Comparison of ENCODE assay signal across 1 cellular context in the genomic region with DNA sequence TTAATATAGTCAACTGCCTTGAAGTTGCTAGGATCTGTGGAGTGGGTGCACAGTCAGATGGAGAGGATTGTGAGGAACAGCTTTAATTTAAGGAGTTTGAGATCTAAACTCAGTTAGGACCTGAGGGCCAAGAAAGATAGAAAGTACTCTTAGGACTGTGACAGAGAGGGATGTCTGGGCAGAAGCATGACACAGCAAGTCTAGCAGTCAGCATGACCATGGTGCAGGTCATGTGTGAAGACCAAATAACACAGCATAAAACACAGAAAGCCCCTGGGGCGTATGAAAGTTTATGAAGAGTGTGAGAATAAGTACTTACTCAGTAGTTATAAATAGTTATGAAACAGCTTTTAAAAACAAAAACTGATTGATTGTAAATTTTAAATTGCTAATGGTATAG.
TF ChIP-seq lines count a peak whose summit lies in the region.

No MANE protein-coding gene starts in this region.

TF ChIP-seq in K562, 482 proteins besides CTCF, POLR2A, EP300 and RAD21 (continued from another document and continues in another):
- TF ChIP-seq HNRNPLL (IDR thresholded peaks at IDR 0.05; ENCODE audit: low read depth, low read length, poor library complexity, severe bottlenecking) (no peak), SMARCE1 (IDR thresholded peaks at IDR 0.05) (no peak), ZNF76 (CRISPR knock-in tag; IDR thresholded peaks at IDR 0.05; ENCODE audit: borderline replicate concordance) (no peak), ARNT (IDR thresholded peaks at IDR 0.05) (no peak), SMAD3 (CRISPR knock-in tag; conservative IDR thresholded peaks at IDR 0.05) (no peak), NCOA4 (IDR thresholded peaks at IDR 0.05; ENCODE audit: partially characterized antibody) (no peak), L3MBTL2 (IDR thresholded peaks at IDR 0.05) (peak; percentile 83), DPF2 (IDR thresholded peaks at IDR 0.05) (peak; percentile 25; the same call in 1 of the 2 replicates), ZNF717 (CRISPR knock-in tag; IDR thresholded peaks at IDR 0.05) (no peak), OTX1 (CRISPR knock-in tag; IDR thresholded peaks at IDR 0.05) (no peak), ARID2 (IDR thresholded peaks at IDR 0.05) (no peak), JUND (IDR thresholded peaks at IDR 0.05; ENCODE audit: borderline replicate concordance, low read depth, low read length) (peak; percentile 33; the same call in 1 of the 2 replicates), JUND (tag; IDR thresholded peaks at IDR 0.05; ENCODE audit: borderline replicate concordance, low read depth, low read length) (0 out of 3 replicates have a peak, but pooled peaks have one; percentile 38), ZNF316 (IDR thresholded peaks at IDR 0.05) (peak; percentile 94), SNRNP70 (optimal IDR thresholded peaks at IDR 0.05; ENCODE audit: low read depth, low read length) (no peak), ZFP1 (CRISPR knock-in tag; IDR thresholded peaks at IDR 0.05) (no peak), MYC (IDR thresholded peaks at IDR 0.05; ENCODE audit: low read depth, low read length) (0 out of 2 replicates have a peak, but pooled peaks have one; percentile 19), MYC (CRISPR knock-in tag; IDR thresholded peaks at IDR 0.05; ENCODE audit: borderline replicate concordance, low read depth) (no peak), PTBP1 (IDR thresholded peaks at IDR 0.05; ENCODE audit: low read depth, low read length) (no peak), TCF7L2 (IDR thresholded peaks at IDR 0.05; ENCODE audit: low read depth, low read length) (no peak), CAMTA2 (CRISPR knock-in tag; conservative IDR thresholded peaks at IDR 0.05) (no peak)
- TF ChIP-seq, protein P1, sequence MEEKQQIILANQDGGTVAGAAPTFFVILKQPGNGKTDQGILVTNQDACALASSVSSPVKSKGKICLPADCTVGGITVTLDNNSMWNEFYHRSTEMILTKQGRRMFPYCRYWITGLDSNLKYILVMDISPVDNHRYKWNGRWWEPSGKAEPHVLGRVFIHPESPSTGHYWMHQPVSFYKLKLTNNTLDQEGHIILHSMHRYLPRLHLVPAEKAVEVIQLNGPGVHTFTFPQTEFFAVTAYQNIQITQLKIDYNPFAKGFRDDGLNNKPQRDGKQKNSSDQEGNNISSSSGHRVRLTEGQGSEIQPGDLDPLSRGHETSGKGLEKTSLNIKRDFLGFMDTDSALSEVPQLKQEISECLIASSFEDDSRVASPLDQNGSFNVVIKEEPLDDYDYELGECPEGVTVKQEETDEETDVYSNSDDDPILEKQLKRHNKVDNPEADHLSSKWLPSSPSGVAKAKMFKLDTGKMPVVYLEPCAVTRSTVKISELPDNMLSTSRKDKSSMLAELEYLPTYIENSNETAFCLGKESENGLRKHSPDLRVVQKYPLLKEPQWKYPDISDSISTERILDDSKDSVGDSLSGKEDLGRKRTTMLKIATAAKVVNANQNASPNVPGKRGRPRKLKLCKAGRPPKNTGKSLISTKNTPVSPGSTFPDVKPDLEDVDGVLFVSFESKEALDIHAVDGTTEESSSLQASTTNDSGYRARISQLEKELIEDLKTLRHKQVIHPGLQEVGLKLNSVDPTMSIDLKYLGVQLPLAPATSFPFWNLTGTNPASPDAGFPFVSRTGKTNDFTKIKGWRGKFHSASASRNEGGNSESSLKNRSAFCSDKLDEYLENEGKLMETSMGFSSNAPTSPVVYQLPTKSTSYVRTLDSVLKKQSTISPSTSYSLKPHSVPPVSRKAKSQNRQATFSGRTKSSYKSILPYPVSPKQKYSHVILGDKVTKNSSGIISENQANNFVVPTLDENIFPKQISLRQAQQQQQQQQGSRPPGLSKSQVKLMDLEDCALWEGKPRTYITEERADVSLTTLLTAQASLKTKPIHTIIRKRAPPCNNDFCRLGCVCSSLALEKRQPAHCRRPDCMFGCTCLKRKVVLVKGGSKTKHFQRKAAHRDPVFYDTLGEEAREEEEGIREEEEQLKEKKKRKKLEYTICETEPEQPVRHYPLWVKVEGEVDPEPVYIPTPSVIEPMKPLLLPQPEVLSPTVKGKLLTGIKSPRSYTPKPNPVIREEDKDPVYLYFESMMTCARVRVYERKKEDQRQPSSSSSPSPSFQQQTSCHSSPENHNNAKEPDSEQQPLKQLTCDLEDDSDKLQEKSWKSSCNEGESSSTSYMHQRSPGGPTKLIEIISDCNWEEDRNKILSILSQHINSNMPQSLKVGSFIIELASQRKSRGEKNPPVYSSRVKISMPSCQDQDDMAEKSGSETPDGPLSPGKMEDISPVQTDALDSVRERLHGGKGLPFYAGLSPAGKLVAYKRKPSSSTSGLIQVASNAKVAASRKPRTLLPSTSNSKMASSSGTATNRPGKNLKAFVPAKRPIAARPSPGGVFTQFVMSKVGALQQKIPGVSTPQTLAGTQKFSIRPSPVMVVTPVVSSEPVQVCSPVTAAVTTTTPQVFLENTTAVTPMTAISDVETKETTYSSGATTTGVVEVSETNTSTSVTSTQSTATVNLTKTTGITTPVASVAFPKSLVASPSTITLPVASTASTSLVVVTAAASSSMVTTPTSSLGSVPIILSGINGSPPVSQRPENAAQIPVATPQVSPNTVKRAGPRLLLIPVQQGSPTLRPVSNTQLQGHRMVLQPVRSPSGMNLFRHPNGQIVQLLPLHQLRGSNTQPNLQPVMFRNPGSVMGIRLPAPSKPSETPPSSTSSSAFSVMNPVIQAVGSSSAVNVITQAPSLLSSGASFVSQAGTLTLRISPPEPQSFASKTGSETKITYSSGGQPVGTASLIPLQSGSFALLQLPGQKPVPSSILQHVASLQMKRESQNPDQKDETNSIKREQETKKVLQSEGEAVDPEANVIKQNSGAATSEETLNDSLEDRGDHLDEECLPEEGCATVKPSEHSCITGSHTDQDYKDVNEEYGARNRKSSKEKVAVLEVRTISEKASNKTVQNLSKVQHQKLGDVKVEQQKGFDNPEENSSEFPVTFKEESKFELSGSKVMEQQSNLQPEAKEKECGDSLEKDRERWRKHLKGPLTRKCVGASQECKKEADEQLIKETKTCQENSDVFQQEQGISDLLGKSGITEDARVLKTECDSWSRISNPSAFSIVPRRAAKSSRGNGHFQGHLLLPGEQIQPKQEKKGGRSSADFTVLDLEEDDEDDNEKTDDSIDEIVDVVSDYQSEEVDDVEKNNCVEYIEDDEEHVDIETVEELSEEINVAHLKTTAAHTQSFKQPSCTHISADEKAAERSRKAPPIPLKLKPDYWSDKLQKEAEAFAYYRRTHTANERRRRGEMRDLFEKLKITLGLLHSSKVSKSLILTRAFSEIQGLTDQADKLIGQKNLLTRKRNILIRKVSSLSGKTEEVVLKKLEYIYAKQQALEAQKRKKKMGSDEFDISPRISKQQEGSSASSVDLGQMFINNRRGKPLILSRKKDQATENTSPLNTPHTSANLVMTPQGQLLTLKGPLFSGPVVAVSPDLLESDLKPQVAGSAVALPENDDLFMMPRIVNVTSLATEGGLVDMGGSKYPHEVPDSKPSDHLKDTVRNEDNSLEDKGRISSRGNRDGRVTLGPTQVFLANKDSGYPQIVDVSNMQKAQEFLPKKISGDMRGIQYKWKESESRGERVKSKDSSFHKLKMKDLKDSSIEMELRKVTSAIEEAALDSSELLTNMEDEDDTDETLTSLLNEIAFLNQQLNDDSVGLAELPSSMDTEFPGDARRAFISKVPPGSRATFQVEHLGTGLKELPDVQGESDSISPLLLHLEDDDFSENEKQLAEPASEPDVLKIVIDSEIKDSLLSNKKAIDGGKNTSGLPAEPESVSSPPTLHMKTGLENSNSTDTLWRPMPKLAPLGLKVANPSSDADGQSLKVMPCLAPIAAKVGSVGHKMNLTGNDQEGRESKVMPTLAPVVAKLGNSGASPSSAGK (IDR thresholded peaks at IDR 0.05): peak; percentile 63; the same call in 1 of the 2 replicates
- TF ChIP-seq, protein P2, sequence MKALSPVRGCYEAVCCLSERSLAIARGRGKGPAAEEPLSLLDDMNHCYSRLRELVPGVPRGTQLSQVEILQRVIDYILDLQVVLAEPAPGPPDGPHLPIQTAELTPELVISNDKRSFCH (CRISPR knock-in tag; IDR thresholded peaks at IDR 0.05): no peak
- TF ChIP-seq, protein P2 (tag; IDR thresholded peaks at IDR 0.05): no peak
- TF ChIP-seq, protein P3, sequence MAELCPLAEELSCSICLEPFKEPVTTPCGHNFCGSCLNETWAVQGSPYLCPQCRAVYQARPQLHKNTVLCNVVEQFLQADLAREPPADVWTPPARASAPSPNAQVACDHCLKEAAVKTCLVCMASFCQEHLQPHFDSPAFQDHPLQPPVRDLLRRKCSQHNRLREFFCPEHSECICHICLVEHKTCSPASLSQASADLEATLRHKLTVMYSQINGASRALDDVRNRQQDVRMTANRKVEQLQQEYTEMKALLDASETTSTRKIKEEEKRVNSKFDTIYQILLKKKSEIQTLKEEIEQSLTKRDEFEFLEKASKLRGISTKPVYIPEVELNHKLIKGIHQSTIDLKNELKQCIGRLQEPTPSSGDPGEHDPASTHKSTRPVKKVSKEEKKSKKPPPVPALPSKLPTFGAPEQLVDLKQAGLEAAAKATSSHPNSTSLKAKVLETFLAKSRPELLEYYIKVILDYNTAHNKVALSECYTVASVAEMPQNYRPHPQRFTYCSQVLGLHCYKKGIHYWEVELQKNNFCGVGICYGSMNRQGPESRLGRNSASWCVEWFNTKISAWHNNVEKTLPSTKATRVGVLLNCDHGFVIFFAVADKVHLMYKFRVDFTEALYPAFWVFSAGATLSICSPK (IDR thresholded peaks at IDR 0.05; ENCODE audit: borderline replicate concordance): no peak
- TF ChIP-seq, protein P4, sequence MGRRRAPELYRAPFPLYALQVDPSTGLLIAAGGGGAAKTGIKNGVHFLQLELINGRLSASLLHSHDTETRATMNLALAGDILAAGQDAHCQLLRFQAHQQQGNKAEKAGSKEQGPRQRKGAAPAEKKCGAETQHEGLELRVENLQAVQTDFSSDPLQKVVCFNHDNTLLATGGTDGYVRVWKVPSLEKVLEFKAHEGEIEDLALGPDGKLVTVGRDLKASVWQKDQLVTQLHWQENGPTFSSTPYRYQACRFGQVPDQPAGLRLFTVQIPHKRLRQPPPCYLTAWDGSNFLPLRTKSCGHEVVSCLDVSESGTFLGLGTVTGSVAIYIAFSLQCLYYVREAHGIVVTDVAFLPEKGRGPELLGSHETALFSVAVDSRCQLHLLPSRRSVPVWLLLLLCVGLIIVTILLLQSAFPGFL (CRISPR knock-in tag; IDR thresholded peaks at IDR 0.05): no peak
- TF ChIP-seq, protein P5, sequence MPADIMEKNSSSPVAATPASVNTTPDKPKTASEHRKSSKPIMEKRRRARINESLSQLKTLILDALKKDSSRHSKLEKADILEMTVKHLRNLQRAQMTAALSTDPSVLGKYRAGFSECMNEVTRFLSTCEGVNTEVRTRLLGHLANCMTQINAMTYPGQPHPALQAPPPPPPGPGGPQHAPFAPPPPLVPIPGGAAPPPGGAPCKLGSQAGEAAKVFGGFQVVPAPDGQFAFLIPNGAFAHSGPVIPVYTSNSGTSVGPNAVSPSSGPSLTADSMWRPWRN (IDR thresholded peaks at IDR 0.05; ENCODE audit: low read depth): no peak
- TF ChIP-seq, protein P6, sequence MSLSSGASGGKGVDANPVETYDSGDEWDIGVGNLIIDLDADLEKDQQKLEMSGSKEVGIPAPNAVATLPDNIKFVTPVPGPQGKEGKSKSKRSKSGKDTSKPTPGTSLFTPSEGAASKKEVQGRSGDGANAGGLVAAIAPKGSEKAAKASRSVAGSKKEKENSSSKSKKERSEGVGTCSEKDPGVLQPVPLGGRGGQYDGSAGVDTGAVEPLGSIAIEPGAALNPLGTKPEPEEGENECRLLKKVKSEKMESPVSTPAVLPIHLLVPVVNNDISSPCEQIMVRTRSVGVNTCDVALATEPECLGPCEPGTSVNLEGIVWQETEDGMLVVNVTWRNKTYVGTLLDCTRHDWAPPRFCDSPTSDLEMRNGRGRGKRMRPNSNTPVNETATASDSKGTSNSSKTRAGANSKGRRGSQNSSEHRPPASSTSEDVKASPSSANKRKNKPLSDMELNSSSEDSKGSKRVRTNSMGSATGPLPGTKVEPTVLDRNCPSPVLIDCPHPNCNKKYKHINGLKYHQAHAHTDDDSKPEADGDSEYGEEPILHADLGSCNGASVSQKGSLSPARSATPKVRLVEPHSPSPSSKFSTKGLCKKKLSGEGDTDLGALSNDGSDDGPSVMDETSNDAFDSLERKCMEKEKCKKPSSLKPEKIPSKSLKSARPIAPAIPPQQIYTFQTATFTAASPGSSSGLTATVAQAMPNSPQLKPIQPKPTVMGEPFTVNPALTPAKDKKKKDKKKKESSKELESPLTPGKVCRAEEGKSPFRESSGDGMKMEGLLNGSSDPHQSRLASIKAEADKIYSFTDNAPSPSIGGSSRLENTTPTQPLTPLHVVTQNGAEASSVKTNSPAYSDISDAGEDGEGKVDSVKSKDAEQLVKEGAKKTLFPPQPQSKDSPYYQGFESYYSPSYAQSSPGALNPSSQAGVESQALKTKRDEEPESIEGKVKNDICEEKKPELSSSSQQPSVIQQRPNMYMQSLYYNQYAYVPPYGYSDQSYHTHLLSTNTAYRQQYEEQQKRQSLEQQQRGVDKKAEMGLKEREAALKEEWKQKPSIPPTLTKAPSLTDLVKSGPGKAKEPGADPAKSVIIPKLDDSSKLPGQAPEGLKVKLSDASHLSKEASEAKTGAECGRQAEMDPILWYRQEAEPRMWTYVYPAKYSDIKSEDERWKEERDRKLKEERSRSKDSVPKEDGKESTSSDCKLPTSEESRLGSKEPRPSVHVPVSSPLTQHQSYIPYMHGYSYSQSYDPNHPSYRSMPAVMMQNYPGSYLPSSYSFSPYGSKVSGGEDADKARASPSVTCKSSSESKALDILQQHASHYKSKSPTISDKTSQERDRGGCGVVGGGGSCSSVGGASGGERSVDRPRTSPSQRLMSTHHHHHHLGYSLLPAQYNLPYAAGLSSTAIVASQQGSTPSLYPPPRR (CRISPR knock-in tag; IDR thresholded peaks at IDR 0.05; ENCODE audit: borderline replicate concordance): no peak
- TF ChIP-seq, protein P7, sequence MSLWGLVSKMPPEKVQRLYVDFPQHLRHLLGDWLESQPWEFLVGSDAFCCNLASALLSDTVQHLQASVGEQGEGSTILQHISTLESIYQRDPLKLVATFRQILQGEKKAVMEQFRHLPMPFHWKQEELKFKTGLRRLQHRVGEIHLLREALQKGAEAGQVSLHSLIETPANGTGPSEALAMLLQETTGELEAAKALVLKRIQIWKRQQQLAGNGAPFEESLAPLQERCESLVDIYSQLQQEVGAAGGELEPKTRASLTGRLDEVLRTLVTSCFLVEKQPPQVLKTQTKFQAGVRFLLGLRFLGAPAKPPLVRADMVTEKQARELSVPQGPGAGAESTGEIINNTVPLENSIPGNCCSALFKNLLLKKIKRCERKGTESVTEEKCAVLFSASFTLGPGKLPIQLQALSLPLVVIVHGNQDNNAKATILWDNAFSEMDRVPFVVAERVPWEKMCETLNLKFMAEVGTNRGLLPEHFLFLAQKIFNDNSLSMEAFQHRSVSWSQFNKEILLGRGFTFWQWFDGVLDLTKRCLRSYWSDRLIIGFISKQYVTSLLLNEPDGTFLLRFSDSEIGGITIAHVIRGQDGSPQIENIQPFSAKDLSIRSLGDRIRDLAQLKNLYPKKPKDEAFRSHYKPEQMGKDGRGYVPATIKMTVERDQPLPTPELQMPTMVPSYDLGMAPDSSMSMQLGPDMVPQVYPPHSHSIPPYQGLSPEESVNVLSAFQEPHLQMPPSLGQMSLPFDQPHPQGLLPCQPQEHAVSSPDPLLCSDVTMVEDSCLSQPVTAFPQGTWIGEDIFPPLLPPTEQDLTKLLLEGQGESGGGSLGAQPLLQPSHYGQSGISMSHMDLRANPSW (CRISPR knock-in tag; IDR thresholded peaks at IDR 0.05): no peak
- TF ChIP-seq, protein P8, sequence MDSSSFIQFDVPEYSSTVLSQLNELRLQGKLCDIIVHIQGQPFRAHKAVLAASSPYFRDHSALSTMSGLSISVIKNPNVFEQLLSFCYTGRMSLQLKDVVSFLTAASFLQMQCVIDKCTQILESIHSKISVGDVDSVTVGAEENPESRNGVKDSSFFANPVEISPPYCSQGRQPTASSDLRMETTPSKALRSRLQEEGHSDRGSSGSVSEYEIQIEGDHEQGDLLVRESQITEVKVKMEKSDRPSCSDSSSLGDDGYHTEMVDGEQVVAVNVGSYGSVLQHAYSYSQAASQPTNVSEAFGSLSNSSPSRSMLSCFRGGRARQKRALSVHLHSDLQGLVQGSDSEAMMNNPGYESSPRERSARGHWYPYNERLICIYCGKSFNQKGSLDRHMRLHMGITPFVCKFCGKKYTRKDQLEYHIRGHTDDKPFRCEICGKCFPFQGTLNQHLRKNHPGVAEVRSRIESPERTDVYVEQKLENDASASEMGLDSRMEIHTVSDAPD (CRISPR knock-in tag; IDR thresholded peaks at IDR 0.05): no peak
